ENCODE assay signal across 8 cellular contexts in the genomic region with DNA sequence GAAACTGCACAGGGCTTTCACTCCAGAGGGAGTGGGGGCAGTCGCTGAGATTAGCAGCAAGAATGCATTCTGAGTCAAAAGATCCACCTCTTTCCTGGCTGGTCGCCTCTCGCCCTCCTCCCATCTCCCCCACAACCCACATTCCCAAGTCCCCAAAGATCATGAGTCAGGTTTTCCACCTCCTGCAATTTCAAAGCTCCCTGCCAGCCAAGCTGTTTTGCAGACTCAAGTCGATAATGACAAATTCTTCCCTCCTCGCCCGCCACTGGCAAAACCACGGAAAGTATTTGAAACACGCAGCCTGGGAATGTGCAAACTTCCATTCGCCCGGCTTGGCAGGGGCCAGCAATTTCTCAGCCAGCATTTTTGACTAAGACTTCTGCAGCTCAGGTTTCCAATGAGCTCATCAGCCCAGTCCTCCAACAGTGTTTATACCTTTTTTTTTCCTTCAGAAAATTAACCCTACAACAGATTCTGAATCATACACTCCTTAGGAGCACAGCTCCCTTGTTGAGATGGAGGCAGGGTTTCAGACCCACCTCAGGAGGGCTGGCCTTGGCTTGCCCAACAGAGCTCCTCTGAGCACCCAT.
DNase-seq lines count a peak whose midpoint lies in the region; ATAC-seq, FAIRE-seq and TF ChIP-seq lines count a peak whose summit lies in the region.

No MANE protein-coding gene starts in this region.

- H3K27ac ChIP-seq in parathyroid adenoma, result peak overlapping the region; percentile 85

- peak; percentile 81 for ATAC-seq in Right ventricle myocardium inferior
- no peak for ATAC-seq in HG03469 (IDR thresholded peaks at IDR 0.05; ENCODE audit: unreplicated experiment)
- ATAC-seq in GM18519 (IDR thresholded peaks at IDR 0.05; ENCODE audit: low FRiP score, unreplicated experiment), result no peak

- in situ Hi-C loops in HAP-1 (cut with MboI; ENCODE audit: low sequenced_read_pairs) (no loop called here), GM13976 (cut with MboI; ENCODE audit: low sequenced_read_pairs, unreplicated experiment) (no loop called here)

- H3K9me3 ChIP-seq in HAP-1 (no peaks in the 10 kb centered on the region), parathyroid adenoma (ENCODE audit: control insufficient read depth, low read length) (no peaks in the 10 kb centered on the region)

- no peaks in the 10 kb centered on the region for H3K79me2 ChIP-seq in parathyroid adenoma

- DNase-seq in HAP-1 (ENCODE audit: low spot score in 2 of 2), result peak; percentile 58 to 70
- peak; percentile 88 for DNase-seq in Right ventricle myocardium inferior (ENCODE audit: missing footprints)
- no peak for DNase-seq in DMS114 treated with DMSO at 0.1 percent for 48 hours (lab: John Stamatoyannopoulos, UW; ENCODE audit: unreplicated experiment)
- DNase-seq in GM13976 (ENCODE audit: low spot score), result no peak

- H3K27me3 ChIP-seq in HAP-1 (ENCODE audit: low read depth), result no peaks in the 10 kb centered on the region
- H3K27me3 ChIP-seq in parathyroid adenoma (ENCODE audit: control insufficient read depth, insufficient read depth, low read length), result no peaks in the 10 kb centered on the region

- intact Hi-C loops in Right ventricle myocardium inferior (cut with DNase I), result no loop called here

- H3K9ac ChIP-seq in parathyroid adenoma, result no peak overlapping the region

- no peak overlapping the region for H3K4me3 ChIP-seq in HAP-1
- peak overlapping the region; percentile 11 for H3K4me3 ChIP-seq in parathyroid adenoma (ENCODE audit: low read depth, low read length)

- H3K4me2 ChIP-seq in parathyroid adenoma (ENCODE audit: low read length), result peak overlapping the region; percentile 27

- H2AFZ ChIP-seq in parathyroid adenoma, result peak overlapping the region; percentile 25

- FAIRE-seq in TTC549 (lab: Jason Lieb, UNC), result peak; percentile 40

- TF ChIP-seq CTCF in parathyroid adenoma (IDR thresholded peaks at IDR 0.05), result no peak
- TF ChIP-seq CTCF in GM13976 (IDR thresholded peaks at IDR 0.05; ENCODE audit: borderline replicate concordance, control extremely low read depth, extremely low read depth, insufficient read depth, missing control alignments), result no peak

- H3K36me3 ChIP-seq in HAP-1 (replicated peaks), result no peaks in the 10 kb centered on the region
- no peaks in the 10 kb centered on the region for H3K36me3 ChIP-seq in parathyroid adenoma (ENCODE audit: control insufficient read depth, insufficient read depth, low read length)

- peaks cover 12% of the 10 kb centered on the region for H3K4me1 ChIP-seq in HAP-1
- H3K4me1 ChIP-seq in parathyroid adenoma, result peaks cover 28% of the 10 kb centered on the region

Comparison
In these comparisons a context has a peak if more than half of its experiments do, and no peak if none do; other contexts are left out.
1. DNase-seq: peak in HAP-1 (2 of 2) and Right ventricle myocardium inferior (single experiment); none in DMS114 treated with DMSO at 0.1 percent for 48 hours (single experiment) and GM13976 (single experiment).